In the genomic region with DNA sequence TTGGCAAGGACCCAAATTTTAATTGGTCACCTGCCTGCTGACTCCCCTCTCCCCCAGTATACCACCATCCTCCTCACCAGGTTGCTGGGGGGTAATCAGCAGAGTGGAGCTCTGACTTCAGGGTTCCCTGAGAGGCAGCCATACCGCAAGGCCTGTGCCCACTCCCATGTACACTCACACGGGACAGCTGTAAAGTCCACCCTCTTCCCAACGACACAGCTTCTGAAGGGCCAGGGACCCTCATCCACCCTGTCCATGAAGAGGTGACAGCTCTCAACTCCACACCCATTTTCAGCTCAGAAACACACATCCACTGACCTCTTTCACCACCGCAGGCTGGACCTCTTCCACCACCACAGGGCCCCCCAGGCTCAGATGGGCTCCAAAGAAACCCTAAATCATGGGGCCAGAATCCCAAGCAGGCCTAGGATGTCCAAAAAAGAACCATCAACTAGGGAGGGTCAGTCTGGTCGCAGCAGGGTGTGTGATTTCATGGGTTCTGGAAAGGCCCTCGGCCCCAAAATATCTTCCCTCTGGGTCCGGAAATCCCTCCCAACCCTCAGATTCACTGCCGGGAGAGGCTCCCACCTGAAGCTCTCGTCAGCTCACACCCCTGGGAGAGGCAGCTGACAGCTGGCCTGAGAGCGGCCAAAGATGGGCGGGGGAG, we compare ENCODE assay signal across 9 cellular contexts. TPM values are rescaled to one million over a fixed set of nuclear protein-coding genes. Genes with fewer than 3 reads are reported as not detected.
DNase-seq lines count a peak whose midpoint lies in the region; ATAC-seq, FAIRE-seq and TF ChIP-seq lines count a peak whose summit lies in the region.
"Had no signal": no experiment of that assay in that cellular context is flagged by ENCODE, and none has a peak within 500 bp of the region (broad histone marks: within the 10 kb centered on the region; RNA-seq: fewer than 3 reads in every experiment).

No MANE protein-coding gene starts in this region.

- H3K9me3 ChIP-seq in adrenal gland (replicated peaks in 1 of 3) (no peaks in the 10 kb centered on the region), stomach (no peaks in the 10 kb centered on the region)
- H3K9me3 ChIP-seq: body of pancreas had no signal

- FAIRE-seq in GM12891 (lab: Jason Lieb, UNC), result no peak

- no peaks in the 10 kb centered on the region for H3K9me3 Mint-ChIP-seq in T-cell

- H3K4me3 ChIP-seq in adrenal gland (no peak overlapping the region), stomach (peak overlapping the region in 1 of 4 donors; percentile 27)
- H3K4me3 ChIP-seq: body of pancreas had no signal

- POLR2A ChIA-PET in T-cell (lab: Charles Lee), result no interaction called here

- ATAC-seq in HG03571 (IDR thresholded peaks at IDR 0.05; ENCODE audit: unreplicated experiment) (peak; percentile 2), T-cell (replicated peaks in 1 of 4) (no peak), HG03139 (IDR thresholded peaks at IDR 0.05; ENCODE audit: unreplicated experiment) (no peak)

- H3K4me3 Mint-ChIP-seq in T-cell, result no peak overlapping the region

- no peaks in the 10 kb centered on the region for H3K27me3 Mint-ChIP-seq in T-cell

- TF ChIP-seq EP300 in stomach (IDR thresholded peaks at IDR 0.05), result no peak

- intact Hi-C loops in adrenal gland (cut with DNase I) (loop anchor here in 1 of 2 donors (10.0 kb wide), 1 partner anchor 69 kb away; the partner anchor contains the start of gene FRS3), stomach (cut with DNase I; ENCODE audit: low total_unique reads) (no loop called here)

- no peak for TF ChIP-seq POLR2A in adrenal gland (IDR thresholded peaks at IDR 0.05)
- no peak for TF ChIP-seq POLR2A in stomach (IDR thresholded peaks at IDR 0.05)
- TF ChIP-seq POLR2A in GM12891 (IDR thresholded peaks at IDR 0.05; ENCODE audit: low read depth, low read length), result no peak

- 60 to 85% (median 70%) methylated on average over 8 to 11 of the region's 11 CpGs for WGBS in adrenal gland, 4 donors
- 62 to 85% (median 71%) methylated on average over 7 to 11 of the region's 11 CpGs for WGBS in stomach, 5 donors

- CTCF ChIA-PET in T-cell (lab: Charles Lee), result interaction anchor here in 1 of 2 donors (1.2 to 1.3 kb wide), 2 partner anchors 17 to 29 kb away, joined by 3 to 4 read pairs; no protein-coding TSS in a partner anchor

- peaks cover 31 to 58% (median 37%) of the 10 kb centered on the region in 3 donors for H3K4me1 Mint-ChIP-seq in T-cell

- H3K27me3 ChIP-seq in adrenal gland (no peaks in the 10 kb centered on the region), layer of hippocampus (ENCODE audit: control insufficient read depth, insufficient read depth, low read length) (no peaks in the 10 kb centered on the region), stomach (no peaks in the 10 kb centered on the region)
- H3K27me3 ChIP-seq: body of pancreas had no signal

- H3K4me1 ChIP-seq in adrenal gland (replicated peaks in 1 of 2) (peaks cover 19 to 34% of the 10 kb centered on the region in 2 donors), stomach (peaks cover 30 to 64% (median 53%) of the 10 kb centered on the region in 4 donors)

- no peak for DNase-seq in adrenal gland
- no peak for DNase-seq in stomach
- DNase-seq in CD1c-positive myeloid dendritic cell (ENCODE audit: extremely low spot score), result no peak
- no peak for DNase-seq in T-cell
- DNase-seq in GM12891 (ENCODE audit: insufficient read length, low spot score), result no peak

- peak overlapping the region; percentile 62 to 96 (median 77) for H3K27ac ChIP-seq in adrenal gland
- peak overlapping the region; percentile 97 for H3K27ac ChIP-seq in layer of hippocampus (ENCODE audit: low read depth, low read length)
- peak overlapping the region; percentile 18 to 84 (median 83) for H3K27ac ChIP-seq in stomach

- TF ChIP-seq CTCF in adrenal gland (IDR thresholded peaks at IDR 0.05), result no peak
- TF ChIP-seq CTCF in stomach (IDR thresholded peaks at IDR 0.05), result no peak

- H3K27ac Mint-ChIP-seq in T-cell, result peak overlapping the region in 1 of 2 donors; percentile 70

- no peaks in the 10 kb centered on the region for H3K36me3 ChIP-seq in adrenal gland (replicated peaks in 1 of 2)
- H3K36me3 ChIP-seq in stomach, result peaks cover 0 to 10% (median 7%) of the 10 kb centered on the region in 4 donors

- H3K36me3 Mint-ChIP-seq in T-cell, result no peaks in the 10 kb centered on the region

TF ChIP-seq in GM12891, 5 proteins besides CTCF, POLR2A, EP300 and RAD21:
- TF ChIP-seq PAX5 (IDR thresholded peaks at IDR 0.05; ENCODE audit: insufficient read depth, low read length, severe bottlenecking), result no peak
- TF ChIP-seq SPI1 (IDR thresholded peaks at IDR 0.05; ENCODE audit: low read depth, low read length), result no peak
- no peak for TF ChIP-seq TAF1 (IDR thresholded peaks at IDR 0.05; ENCODE audit: low read depth, low read length)
- TF ChIP-seq POU2F2 (IDR thresholded peaks at IDR 0.05; ENCODE audit: low read depth, low read length), result no peak
- TF ChIP-seq POLR2AphosphoS5 (IDR thresholded peaks at IDR 0.05; ENCODE audit: low read depth, low read length), result no peak; the same call in 1 of the 2 replicates

RNA-seq across cellular contexts. Expression of gene TFEB, which starts 29.9 kb away (rescaled TPM):
- total RNA-seq in adrenal gland (10 to 100 TPM; 13.3 to 27.1 (median 20.2) TPM), stomach (100 to 1,000 TPM in 1 of 5 donors, 10 to 100 TPM in 2, 1 to 10 TPM in 2; 6.4 to 130 (median 12.9) TPM), T-cell (10 to 100 TPM; 18.9 to 28.1 (median 19.5) TPM)
- polyA plus RNA-seq in adrenal gland (10 to 100 TPM in 2 of 3 donors, 1 to 10 TPM in 1; 2.1 to 47.2 (median 18.4) TPM), stomach (10 to 100 TPM; 12.1 to 19.5 (median 14.0) TPM)
- polyA plus RNA-seq in GM12891 (2012; ENCODE audit: low read depth, missing spikeins), result 54.8 TPM

RNA-seq across cellular contexts. Expression of gene PGC, which starts 41.7 kb away (rescaled TPM):
- total RNA-seq in adrenal gland (1 to 10 TPM in 1 of 8 donors, under 1 TPM in 1, not detected in 6; 0.57 to 1.2 TPM), stomach (over 10,000 TPM in 1 of 5 donors, 1,000 to 10,000 TPM in 3, 100 to 1,000 TPM in 1; 101 to 32,926 (median 1,172) TPM), T-cell (under 1 TPM in 3 of 5 donors, not detected in 2; 0.58 to 0.86 (median 0.70) TPM)
- polyA plus RNA-seq in adrenal gland (1 to 10 TPM in 2 of 3 donors, not detected in 1; 1.1 to 1.6 TPM), stomach (over 10,000 TPM in 2 of 3 donors, 1,000 to 10,000 TPM in 1; 8,432 to 48,206 (median 26,682) TPM)
- not detected for polyA plus RNA-seq in GM12891 (2012; ENCODE audit: low read depth, missing spikeins)

Comparison
In these comparisons a context has a peak if more than half of its experiments do, and no peak if none do; other contexts are left out.
1. RNA of gene PGC, which starts 41.7 kb away (total RNA-seq): 101 to 32,926 TPM in stomach; 0.58 to 0.86 TPM in T-cell and 0.57 to 1.2 TPM in adrenal gland; every median in the first group is over 10 times any median in the second.
2. Peak in every context shown above with its lines, with median percentiles within 50 percentile points of each other: H3K27ac ChIP-seq.